ENCODE assay signal across 1 cellular context in the genomic region with DNA sequence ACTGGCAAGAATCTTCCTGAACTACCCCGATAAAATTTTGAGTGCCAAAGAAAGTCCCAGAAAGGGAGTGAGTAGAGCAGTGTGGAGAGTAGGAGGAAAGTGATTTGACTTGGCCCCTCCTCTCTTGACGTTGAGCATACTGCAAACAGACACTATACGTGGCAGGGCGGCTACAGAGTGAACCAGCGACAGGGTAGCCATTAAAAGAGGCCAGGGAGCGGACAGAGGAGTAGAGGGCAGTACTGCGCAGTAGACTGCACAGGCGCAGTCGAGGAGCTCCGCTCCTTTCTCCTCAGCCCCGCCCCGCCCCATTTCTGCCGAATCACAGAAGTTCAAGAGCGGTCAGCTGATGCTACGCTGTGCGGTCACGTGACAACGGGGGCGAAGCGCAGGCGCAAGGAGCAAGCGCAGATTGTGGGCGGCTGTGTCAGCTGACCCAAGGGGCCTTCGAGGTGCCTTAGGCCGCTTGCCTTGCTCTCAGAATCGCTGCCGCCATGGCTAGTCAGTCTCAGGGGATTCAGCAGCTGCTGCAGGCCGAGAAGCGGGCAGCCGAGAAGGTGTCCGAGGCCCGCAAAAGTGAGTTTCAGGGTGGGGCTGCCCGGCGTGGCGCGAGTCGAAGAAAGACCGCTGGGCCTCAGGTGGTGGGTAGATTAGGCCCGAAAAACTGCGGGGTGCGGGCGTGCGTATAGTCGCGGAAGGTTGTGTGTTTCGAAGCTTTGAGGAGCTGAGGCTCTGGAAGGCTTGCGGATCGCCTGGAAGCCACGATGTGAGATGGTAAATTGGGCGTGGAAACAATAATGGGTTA.
A peak's percentile ranks its signal among the peaks of the same experiment; 100 is the strongest.
TF ChIP-seq lines count a peak whose summit lies in the region.

A gene with protein sequence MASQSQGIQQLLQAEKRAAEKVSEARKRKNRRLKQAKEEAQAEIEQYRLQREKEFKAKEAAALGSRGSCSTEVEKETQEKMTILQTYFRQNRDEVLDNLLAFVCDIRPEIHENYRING (plus strand): TSS at position 425 of the 805 bp plus-strand sequence. CDS start 70 bp downstream, at position 495.

TF ChIP-seq in K562, 482 proteins besides CTCF, POLR2A, EP300 and RAD21 (continued from another document and continues in another):
- TF ChIP-seq, protein P1, sequence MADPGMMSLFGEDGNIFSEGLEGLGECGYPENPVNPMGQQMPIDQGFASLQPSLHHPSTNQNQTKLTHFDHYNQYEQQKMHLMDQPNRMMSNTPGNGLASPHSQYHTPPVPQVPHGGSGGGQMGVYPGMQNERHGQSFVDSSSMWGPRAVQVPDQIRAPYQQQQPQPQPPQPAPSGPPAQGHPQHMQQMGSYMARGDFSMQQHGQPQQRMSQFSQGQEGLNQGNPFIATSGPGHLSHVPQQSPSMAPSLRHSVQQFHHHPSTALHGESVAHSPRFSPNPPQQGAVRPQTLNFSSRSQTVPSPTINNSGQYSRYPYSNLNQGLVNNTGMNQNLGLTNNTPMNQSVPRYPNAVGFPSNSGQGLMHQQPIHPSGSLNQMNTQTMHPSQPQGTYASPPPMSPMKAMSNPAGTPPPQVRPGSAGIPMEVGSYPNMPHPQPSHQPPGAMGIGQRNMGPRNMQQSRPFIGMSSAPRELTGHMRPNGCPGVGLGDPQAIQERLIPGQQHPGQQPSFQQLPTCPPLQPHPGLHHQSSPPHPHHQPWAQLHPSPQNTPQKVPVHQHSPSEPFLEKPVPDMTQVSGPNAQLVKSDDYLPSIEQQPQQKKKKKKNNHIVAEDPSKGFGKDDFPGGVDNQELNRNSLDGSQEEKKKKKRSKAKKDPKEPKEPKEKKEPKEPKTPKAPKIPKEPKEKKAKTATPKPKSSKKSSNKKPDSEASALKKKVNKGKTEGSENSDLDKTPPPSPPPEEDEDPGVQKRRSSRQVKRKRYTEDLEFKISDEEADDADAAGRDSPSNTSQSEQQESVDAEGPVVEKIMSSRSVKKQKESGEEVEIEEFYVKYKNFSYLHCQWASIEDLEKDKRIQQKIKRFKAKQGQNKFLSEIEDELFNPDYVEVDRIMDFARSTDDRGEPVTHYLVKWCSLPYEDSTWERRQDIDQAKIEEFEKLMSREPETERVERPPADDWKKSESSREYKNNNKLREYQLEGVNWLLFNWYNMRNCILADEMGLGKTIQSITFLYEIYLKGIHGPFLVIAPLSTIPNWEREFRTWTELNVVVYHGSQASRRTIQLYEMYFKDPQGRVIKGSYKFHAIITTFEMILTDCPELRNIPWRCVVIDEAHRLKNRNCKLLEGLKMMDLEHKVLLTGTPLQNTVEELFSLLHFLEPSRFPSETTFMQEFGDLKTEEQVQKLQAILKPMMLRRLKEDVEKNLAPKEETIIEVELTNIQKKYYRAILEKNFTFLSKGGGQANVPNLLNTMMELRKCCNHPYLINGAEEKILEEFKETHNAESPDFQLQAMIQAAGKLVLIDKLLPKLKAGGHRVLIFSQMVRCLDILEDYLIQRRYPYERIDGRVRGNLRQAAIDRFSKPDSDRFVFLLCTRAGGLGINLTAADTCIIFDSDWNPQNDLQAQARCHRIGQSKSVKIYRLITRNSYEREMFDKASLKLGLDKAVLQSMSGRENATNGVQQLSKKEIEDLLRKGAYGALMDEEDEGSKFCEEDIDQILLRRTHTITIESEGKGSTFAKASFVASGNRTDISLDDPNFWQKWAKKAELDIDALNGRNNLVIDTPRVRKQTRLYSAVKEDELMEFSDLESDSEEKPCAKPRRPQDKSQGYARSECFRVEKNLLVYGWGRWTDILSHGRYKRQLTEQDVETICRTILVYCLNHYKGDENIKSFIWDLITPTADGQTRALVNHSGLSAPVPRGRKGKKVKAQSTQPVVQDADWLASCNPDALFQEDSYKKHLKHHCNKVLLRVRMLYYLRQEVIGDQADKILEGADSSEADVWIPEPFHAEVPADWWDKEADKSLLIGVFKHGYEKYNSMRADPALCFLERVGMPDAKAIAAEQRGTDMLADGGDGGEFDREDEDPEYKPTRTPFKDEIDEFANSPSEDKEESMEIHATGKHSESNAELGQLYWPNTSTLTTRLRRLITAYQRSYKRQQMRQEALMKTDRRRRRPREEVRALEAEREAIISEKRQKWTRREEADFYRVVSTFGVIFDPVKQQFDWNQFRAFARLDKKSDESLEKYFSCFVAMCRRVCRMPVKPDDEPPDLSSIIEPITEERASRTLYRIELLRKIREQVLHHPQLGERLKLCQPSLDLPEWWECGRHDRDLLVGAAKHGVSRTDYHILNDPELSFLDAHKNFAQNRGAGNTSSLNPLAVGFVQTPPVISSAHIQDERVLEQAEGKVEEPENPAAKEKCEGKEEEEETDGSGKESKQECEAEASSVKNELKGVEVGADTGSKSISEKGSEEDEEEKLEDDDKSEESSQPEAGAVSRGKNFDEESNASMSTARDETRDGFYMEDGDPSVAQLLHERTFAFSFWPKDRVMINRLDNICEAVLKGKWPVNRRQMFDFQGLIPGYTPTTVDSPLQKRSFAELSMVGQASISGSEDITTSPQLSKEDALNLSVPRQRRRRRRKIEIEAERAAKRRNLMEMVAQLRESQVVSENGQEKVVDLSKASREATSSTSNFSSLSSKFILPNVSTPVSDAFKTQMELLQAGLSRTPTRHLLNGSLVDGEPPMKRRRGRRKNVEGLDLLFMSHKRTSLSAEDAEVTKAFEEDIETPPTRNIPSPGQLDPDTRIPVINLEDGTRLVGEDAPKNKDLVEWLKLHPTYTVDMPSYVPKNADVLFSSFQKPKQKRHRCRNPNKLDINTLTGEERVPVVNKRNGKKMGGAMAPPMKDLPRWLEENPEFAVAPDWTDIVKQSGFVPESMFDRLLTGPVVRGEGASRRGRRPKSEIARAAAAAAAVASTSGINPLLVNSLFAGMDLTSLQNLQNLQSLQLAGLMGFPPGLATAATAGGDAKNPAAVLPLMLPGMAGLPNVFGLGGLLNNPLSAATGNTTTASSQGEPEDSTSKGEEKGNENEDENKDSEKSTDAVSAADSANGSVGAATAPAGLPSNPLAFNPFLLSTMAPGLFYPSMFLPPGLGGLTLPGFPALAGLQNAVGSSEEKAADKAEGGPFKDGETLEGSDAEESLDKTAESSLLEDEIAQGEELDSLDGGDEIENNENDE (IDR thresholded peaks at IDR 0.05; ENCODE audit: low read depth, low read length), result no peak
- TF ChIP-seq, protein P2, sequence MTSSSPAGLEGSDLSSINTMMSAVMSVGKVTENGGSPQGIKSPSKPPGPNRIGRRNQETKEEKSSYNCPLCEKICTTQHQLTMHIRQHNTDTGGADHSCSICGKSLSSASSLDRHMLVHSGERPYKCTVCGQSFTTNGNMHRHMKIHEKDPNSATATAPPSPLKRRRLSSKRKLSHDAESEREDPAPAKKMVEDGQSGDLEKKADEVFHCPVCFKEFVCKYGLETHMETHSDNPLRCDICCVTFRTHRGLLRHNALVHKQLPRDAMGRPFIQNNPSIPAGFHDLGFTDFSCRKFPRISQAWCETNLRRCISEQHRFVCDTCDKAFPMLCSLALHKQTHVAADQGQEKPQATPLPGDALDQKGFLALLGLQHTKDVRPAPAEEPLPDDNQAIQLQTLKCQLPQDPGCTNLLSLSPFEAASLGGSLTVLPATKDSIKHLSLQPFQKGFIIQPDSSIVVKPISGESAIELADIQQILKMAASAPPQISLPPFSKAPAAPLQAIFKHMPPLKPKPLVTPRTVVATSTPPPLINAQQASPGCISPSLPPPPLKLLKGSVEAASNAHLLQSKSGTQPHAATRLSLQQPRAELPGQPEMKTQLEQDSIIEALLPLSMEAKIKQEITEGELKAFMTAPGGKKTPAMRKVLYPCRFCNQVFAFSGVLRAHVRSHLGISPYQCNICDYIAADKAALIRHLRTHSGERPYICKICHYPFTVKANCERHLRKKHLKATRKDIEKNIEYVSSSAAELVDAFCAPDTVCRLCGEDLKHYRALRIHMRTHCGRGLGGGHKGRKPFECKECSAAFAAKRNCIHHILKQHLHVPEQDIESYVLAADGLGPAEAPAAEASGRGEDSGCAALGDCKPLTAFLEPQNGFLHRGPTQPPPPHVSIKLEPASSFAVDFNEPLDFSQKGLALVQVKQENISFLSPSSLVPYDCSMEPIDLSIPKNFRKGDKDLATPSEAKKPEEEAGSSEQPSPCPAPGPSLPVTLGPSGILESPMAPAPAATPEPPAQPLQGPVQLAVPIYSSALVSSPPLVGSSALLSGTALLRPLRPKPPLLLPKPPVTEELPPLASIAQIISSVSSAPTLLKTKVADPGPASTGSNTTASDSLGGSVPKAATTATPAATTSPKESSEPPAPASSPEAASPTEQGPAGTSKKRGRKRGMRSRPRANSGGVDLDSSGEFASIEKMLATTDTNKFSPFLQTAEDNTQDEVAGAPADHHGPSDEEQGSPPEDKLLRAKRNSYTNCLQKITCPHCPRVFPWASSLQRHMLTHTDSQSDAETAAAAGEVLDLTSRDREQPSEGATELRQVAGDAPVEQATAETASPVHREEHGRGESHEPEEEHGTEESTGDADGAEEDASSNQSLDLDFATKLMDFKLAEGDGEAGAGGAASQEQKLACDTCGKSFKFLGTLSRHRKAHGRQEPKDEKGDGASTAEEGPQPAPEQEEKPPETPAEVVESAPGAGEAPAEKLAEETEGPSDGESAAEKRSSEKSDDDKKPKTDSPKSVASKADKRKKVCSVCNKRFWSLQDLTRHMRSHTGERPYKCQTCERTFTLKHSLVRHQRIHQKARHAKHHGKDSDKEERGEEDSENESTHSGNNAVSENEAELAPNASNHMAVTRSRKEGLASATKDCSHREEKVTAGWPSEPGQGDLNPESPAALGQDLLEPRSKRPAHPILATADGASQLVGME (CRISPR knock-in tag; IDR thresholded peaks at IDR 0.05), result no peak
- TF ChIP-seq ZNF146 (CRISPR knock-in tag; IDR thresholded peaks at IDR 0.05; ENCODE audit: unreplicated experiment) (no peak), PHF20 (IDR thresholded peaks at IDR 0.05; ENCODE audit: partially characterized antibody) (peak; percentile 97), ZKSCAN3 (CRISPR knock-in tag; IDR thresholded peaks at IDR 0.05) (no peak), ZNF165 (CRISPR knock-in tag; IDR thresholded peaks at IDR 0.05; ENCODE audit: borderline replicate concordance) (no peak), C11orf30 (IDR thresholded peaks at IDR 0.05; ENCODE audit: low read depth) (peak; percentile 98), MYC (IDR thresholded peaks at IDR 0.05; ENCODE audit: low read depth, low read length) (peak; percentile 79), MYC (CRISPR knock-in tag; IDR thresholded peaks at IDR 0.05; ENCODE audit: borderline replicate concordance, low read depth) (peak; percentile 68; the same call in 1 of the 2 replicates), ATF1 (CRISPR knock-in tag; IDR thresholded peaks at IDR 0.05) (no peak), ATF1 (tag; IDR thresholded peaks at IDR 0.05) (peak; percentile 90), RBM34 (IDR thresholded peaks at IDR 0.05; ENCODE audit: borderline replicate concordance, insufficient read depth, low read length) (no peak), DIDO1 (tag; IDR thresholded peaks at IDR 0.05; ENCODE audit: low read depth) (0 out of 2 replicates have a peak, but pooled peaks have one; percentile 57), ZNF75A (CRISPR knock-in tag; IDR thresholded peaks at IDR 0.05) (no peak), GTF2E2 (tag; IDR thresholded peaks at IDR 0.05) (0 out of 2 replicates have a peak, but pooled peaks have one; percentile 51), ZNF24 (IDR thresholded peaks at IDR 0.05) (no peak), ZNF696 (CRISPR knock-in tag; conservative IDR thresholded peaks at IDR 0.05) (no peak), ZFPM2 (CRISPR knock-in tag; IDR thresholded peaks at IDR 0.05) (no peak), SOX6 (IDR thresholded peaks at IDR 0.05) (no peak), TAF9B (IDR thresholded peaks at IDR 0.05; ENCODE audit: partially characterized antibody) (peak; percentile 81)
- TF ChIP-seq, protein P3, sequence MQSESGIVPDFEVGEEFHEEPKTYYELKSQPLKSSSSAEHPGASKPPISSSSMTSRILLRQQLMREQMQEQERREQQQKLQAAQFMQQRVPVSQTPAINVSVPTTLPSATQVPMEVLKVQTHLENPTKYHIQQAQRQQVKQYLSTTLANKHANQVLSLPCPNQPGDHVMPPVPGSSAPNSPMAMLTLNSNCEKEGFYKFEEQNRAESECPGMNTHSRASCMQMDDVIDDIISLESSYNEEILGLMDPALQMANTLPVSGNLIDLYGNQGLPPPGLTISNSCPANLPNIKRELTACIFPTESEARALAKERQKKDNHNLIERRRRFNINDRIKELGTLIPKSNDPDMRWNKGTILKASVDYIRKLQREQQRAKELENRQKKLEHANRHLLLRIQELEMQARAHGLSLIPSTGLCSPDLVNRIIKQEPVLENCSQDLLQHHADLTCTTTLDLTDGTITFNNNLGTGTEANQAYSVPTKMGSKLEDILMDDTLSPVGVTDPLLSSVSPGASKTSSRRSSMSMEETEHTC (IDR thresholded peaks at IDR 0.05), result peak; percentile 96
- TF ChIP-seq, protein P4, sequence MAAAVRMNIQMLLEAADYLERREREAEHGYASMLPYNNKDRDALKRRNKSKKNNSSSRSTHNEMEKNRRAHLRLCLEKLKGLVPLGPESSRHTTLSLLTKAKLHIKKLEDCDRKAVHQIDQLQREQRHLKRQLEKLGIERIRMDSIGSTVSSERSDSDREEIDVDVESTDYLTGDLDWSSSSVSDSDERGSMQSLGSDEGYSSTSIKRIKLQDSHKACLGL (CRISPR knock-in tag; IDR thresholded peaks at IDR 0.05; ENCODE audit: borderline replicate concordance, poor library complexity, severe bottlenecking), result no peak
- TF ChIP-seq, protein P5, sequence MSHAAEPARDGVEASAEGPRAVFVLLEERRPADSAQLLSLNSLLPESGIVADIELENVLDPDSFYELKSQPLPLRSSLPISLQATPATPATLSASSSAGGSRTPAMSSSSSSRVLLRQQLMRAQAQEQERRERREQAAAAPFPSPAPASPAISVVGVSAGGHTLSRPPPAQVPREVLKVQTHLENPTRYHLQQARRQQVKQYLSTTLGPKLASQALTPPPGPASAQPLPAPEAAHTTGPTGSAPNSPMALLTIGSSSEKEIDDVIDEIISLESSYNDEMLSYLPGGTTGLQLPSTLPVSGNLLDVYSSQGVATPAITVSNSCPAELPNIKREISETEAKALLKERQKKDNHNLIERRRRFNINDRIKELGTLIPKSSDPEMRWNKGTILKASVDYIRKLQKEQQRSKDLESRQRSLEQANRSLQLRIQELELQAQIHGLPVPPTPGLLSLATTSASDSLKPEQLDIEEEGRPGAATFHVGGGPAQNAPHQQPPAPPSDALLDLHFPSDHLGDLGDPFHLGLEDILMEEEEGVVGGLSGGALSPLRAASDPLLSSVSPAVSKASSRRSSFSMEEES (CRISPR knock-in tag; IDR thresholded peaks at IDR 0.05), result peak; percentile 100
- TF ChIP-seq, protein P6, sequence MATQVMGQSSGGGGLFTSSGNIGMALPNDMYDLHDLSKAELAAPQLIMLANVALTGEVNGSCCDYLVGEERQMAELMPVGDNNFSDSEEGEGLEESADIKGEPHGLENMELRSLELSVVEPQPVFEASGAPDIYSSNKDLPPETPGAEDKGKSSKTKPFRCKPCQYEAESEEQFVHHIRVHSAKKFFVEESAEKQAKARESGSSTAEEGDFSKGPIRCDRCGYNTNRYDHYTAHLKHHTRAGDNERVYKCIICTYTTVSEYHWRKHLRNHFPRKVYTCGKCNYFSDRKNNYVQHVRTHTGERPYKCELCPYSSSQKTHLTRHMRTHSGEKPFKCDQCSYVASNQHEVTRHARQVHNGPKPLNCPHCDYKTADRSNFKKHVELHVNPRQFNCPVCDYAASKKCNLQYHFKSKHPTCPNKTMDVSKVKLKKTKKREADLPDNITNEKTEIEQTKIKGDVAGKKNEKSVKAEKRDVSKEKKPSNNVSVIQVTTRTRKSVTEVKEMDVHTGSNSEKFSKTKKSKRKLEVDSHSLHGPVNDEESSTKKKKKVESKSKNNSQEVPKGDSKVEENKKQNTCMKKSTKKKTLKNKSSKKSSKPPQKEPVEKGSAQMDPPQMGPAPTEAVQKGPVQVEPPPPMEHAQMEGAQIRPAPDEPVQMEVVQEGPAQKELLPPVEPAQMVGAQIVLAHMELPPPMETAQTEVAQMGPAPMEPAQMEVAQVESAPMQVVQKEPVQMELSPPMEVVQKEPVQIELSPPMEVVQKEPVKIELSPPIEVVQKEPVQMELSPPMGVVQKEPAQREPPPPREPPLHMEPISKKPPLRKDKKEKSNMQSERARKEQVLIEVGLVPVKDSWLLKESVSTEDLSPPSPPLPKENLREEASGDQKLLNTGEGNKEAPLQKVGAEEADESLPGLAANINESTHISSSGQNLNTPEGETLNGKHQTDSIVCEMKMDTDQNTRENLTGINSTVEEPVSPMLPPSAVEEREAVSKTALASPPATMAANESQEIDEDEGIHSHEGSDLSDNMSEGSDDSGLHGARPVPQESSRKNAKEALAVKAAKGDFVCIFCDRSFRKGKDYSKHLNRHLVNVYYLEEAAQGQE (CRISPR knock-in tag; IDR thresholded peaks at IDR 0.05; ENCODE audit: low read depth), result peak; percentile 78
